Comparison of ENCODE assay signal across 18 cellular contexts in the genomic region with DNA sequence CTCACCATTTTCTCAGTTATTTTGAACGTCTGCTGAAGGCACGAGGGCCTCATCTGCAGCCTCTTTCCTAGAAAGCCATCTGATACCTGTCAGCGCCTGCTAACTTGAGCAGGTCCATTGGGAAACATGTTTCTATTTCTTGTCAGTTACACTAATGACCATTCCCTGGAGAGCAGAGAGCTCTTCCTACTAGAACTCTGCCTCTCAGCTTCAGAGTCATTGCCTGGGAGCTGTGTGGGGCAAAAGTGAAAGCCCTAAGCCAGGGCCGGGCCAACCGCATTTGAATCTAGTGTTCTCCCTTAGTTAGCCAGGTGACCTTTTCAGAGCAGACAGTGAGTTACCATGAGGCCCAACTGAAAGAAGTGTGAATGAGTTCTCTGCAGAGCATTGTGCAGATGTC.
"Had no signal": no experiment of that assay in that cellular context is flagged by ENCODE, and none has a peak within 500 bp of the region (broad histone marks: within the 10 kb centered on the region; RNA-seq: fewer than 3 reads in every experiment).

No MANE protein-coding gene starts in this region.

- H3K4me1 Mint-ChIP-seq: activated naive CD4-positive, alpha-beta T cell treated with anti-CD3 and anti-CD28 coated beads, Interleukin-2, amount 50 U/mL, for 24 hours; naive thymus-derived CD8-positive, alpha-beta T cell had no signal

- H3K27ac Mint-ChIP-seq: activated naive CD4-positive, alpha-beta T cell treated with anti-CD3 and anti-CD28 coated beads, Interleukin-2, amount 50 U/mL, for 24 hours had no signal

- DNase-seq: activated CD4-positive, alpha-beta T cell treated with anti-CD3 and anti-CD28 coated beads, Interleukin-2, amount 50 U/mL, for 48 hours; activated effector memory CD4-positive, alpha-beta T cell treated with anti-CD3 and anti-CD28 coated beads, Interleukin-2, amount 50 U/mL, for 16 hours; activated T-cell treated with anti-CD3 and anti-CD28 coated beads, Interleukin-2, amount 50 U/mL, for 24 hours; adrenal gland; colonic mucosa; hippocampal formation; kidney; left lung; mucosa of descending colon; naive thymus-derived CD8-positive, alpha-beta T cell; sigmoid colon; spleen; stimulated activated CD4-positive, alpha-beta T cell treated with anti-CD3 and anti-CD28 coated beads, Interleukin-1b, Interleukin-23, amount 100 ng/mL, for 48 hours; T-helper 1 cell; tibial artery had no signal

- H3K36me3 Mint-ChIP-seq: activated naive CD4-positive, alpha-beta T cell treated with anti-CD3 and anti-CD28 coated beads, Interleukin-2, amount 50 U/mL, for 24 hours had no signal

- H3K4me3 ChIP-seq: adrenal gland, colonic mucosa, left lung, mucosa of descending colon, sigmoid colon, spleen, tibial artery had no signal

- ATAC-seq: esophagus mucosa; left lung; mucosa of descending colon; naive thymus-derived CD8-positive, alpha-beta T cell had no signal

- H3K4me1 ChIP-seq: adrenal gland, colonic mucosa, left lung, sigmoid colon, spleen, tibial artery had no signal

- H3K4me3 Mint-ChIP-seq: activated naive CD4-positive, alpha-beta T cell treated with anti-CD3 and anti-CD28 coated beads, Interleukin-2, amount 50 U/mL, for 24 hours; activated T-cell treated with anti-CD3 and anti-CD28 coated beads, Interleukin-2, amount 50 U/mL, for 24 hours; naive thymus-derived CD8-positive, alpha-beta T cell had no signal

- H3K9me3 ChIP-seq: adrenal gland, colonic mucosa, left lung, mucosa of descending colon, sigmoid colon, tibial artery had no signal

- H3K36me3 ChIP-seq: adrenal gland, colonic mucosa, left lung, spleen had no signal

- H3K27ac ChIP-seq: adrenal gland, colonic mucosa, left lung, sigmoid colon, spleen, tibial artery, VCaP had no signal
